In genomic region chr14:62692490-62693106, GRCh38 we compare ENCODE assay signal across 14 cellular contexts.
DNase-seq lines count a peak whose midpoint lies in the region; ATAC-seq, FAIRE-seq and TF ChIP-seq lines count a peak whose summit lies in the region.
"Had no signal": no experiment of that assay in that cellular context is flagged by ENCODE, and none has a peak within 500 bp of the region (broad histone marks: within the 10 kb centered on the region; RNA-seq: fewer than 3 reads in every experiment).

No MANE protein-coding gene starts in this region.

- H3K27me3 ChIP-seq in astrocyte (ENCODE audit: insufficient read depth, low read length): no peaks in the 10 kb centered on the region
- no peaks in the 10 kb centered on the region for H3K27me3 ChIP-seq in foreskin keratinocyte
- no peaks in the 10 kb centered on the region for H3K27me3 ChIP-seq in skeletal muscle tissue (ENCODE audit: control insufficient read depth in 3 of 3, insufficient read depth in 3 of 3, low read length in 3 of 3)

- POLR2A ChIA-PET in HEK293 (lab: Yijun Ruan, JAX): no interaction called here

- peak overlapping the region; percentile 98 for H3K27ac Mint-ChIP-seq in astrocyte (ENCODE audit: unreplicated experiment)
- H3K27ac Mint-ChIP-seq: activated naive CD8-positive, alpha-beta T cell; CD4-positive, CD25-positive, alpha-beta regulatory T cell; stimulated activated naive B cell treated with anti-CD40 and anti-IgM and Interleukin-4, amounts not matched to agents 10 μg/mL and 1 μg/mL and 100 μg/mL, for 72 hours had no signal

- no peak overlapping the region for H3K4me3 ChIP-seq in HEK293 (ENCODE audit: low read depth, low read length)
- no peak overlapping the region for H3K4me3 ChIP-seq in astrocyte (ENCODE audit: insufficient read depth, low read depth, low read length)
- no peak overlapping the region for H3K4me3 ChIP-seq in skeletal muscle tissue (ENCODE audit: low read length in 3 of 3)

- FAIRE-seq in astrocyte (lab: Jason Lieb, UNC): no peak
- FAIRE-seq: G401.6 had no signal

- CTCF ChIA-PET in HEK293 (lab: Yijun Ruan, JAX): no interaction called here

- ATAC-seq in foreskin keratinocyte (no peak), HG02571 (IDR thresholded peaks at IDR 0.05; ENCODE audit: unreplicated experiment) (no peak), GM19397 (IDR thresholded peaks at IDR 0.05; ENCODE audit: unreplicated experiment) (no peak), HG02981 (IDR thresholded peaks at IDR 0.05; ENCODE audit: unreplicated experiment) (no peak)
- ATAC-seq: activated CD4-positive, CD25-positive, alpha-beta regulatory T cell treated with anti-CD3 and anti-CD28 coated beads, Interleukin-2, amount 50 U/mL, for 24 hours; stimulated activated naive B cell treated with anti-CD40 and anti-IgM and Interleukin-4, amounts not matched to agents 10 μg/mL and 1 μg/mL and 100 μg/mL, for 72 hours had no signal

- DNase-seq in astrocyte (ENCODE audit: low read depth) (peak; percentile 68), foreskin keratinocyte (peak in 1 of 2 donors; percentile 40), NOMO-1 (lab: John Stamatoyannopoulos, UW; ENCODE audit: unreplicated experiment in 2 of 2) (no peak)
- DNase-seq: activated CD8-positive, alpha-beta memory T cell treated with anti-CD3 and anti-CD28 coated beads, Interleukin-2, amount 50 U/mL, for 48 hours; CD4-positive, CD25-positive, alpha-beta regulatory T cell; stimulated activated naive B cell treated with anti-CD40 and anti-IgM and Interleukin-4, amounts not matched to agents 10 μg/mL and 1 μg/mL and 100 μg/mL, for 72 hours had no signal

- peak overlapping the region; percentile 23 for H2AFZ ChIP-seq in astrocyte (ENCODE audit: low read depth, low read length)

- no peaks in the 10 kb centered on the region for H3K79me2 ChIP-seq in astrocyte (ENCODE audit: insufficient read depth, low read length)

- TF ChIP-seq CTCF in HEK293 (tag by site-specific recombination; IDR thresholded peaks at IDR 0.05) (no peak), astrocyte (IDR thresholded peaks at IDR 0.05; ENCODE audit: insufficient read depth, low read depth, low read length) (no peak), foreskin keratinocyte (conservative IDR thresholded peaks at IDR 0.05) (no peak)

- H3K4me2 ChIP-seq in astrocyte (ENCODE audit: low read length): peak overlapping the region; percentile 62

- H4K20me1 ChIP-seq in astrocyte (ENCODE audit: insufficient read depth, low read length): no peaks in the 10 kb centered on the region

- no peaks in the 10 kb centered on the region for H3K36me3 ChIP-seq in HEK293 (ENCODE audit: control insufficient read depth in 2 of 2, insufficient read depth in 1 of 2, low read length in 2 of 2)
- H3K36me3 ChIP-seq in astrocyte (ENCODE audit: insufficient read depth, low read length): no peaks in the 10 kb centered on the region
- H3K36me3 ChIP-seq in skeletal muscle tissue (ENCODE audit: control insufficient read depth in 3 of 3, insufficient read depth in 3 of 3, low read length in 3 of 3): no peaks in the 10 kb centered on the region

- H3K27ac ChIP-seq in HEK293 (ENCODE audit: extremely low read depth, low read depth, low read length) (no peak overlapping the region), astrocyte (ENCODE audit: low read depth, low read length) (peak overlapping the region; percentile 89), foreskin keratinocyte (peak overlapping the region; percentile 92), skeletal muscle tissue (ENCODE audit: low read depth, low read length) (peak overlapping the region; percentile 3)

- H3K9me3 Mint-ChIP-seq in astrocyte (ENCODE audit: unreplicated experiment): peaks cover 2% of the 10 kb centered on the region

- peak overlapping the region; percentile 24 for H3K4me3 Mint-ChIP-seq in astrocyte (ENCODE audit: unreplicated experiment)
- H3K4me3 Mint-ChIP-seq: activated naive CD8-positive, alpha-beta T cell; CD4-positive, CD25-positive, alpha-beta regulatory T cell; stimulated activated naive B cell treated with anti-CD40 and anti-IgM and Interleukin-4, amounts not matched to agents 10 μg/mL and 1 μg/mL and 100 μg/mL, for 72 hours had no signal

- H3K27me3 Mint-ChIP-seq in astrocyte (ENCODE audit: low read depth, unreplicated experiment): no peaks in the 10 kb centered on the region
- H3K27me3 Mint-ChIP-seq: activated naive CD8-positive, alpha-beta T cell; CD4-positive, CD25-positive, alpha-beta regulatory T cell; stimulated activated naive B cell treated with anti-CD40 and anti-IgM and Interleukin-4, amounts not matched to agents 10 μg/mL and 1 μg/mL and 100 μg/mL, for 72 hours had no signal

- no peaks in the 10 kb centered on the region for H3K9me3 ChIP-seq in HEK293 (ENCODE audit: control insufficient read depth, insufficient read depth, low read depth, low read length)
- H3K9me3 ChIP-seq in astrocyte (ENCODE audit: insufficient read depth, low read depth, low read length): no peaks in the 10 kb centered on the region
- H3K9me3 ChIP-seq in skeletal muscle tissue (ENCODE audit: control insufficient read depth in 3 of 3, low read length in 3 of 3): no peaks in the 10 kb centered on the region

- H3K36me3 Mint-ChIP-seq in astrocyte (ENCODE audit: low read depth, unreplicated experiment): no peaks in the 10 kb centered on the region
- H3K36me3 Mint-ChIP-seq: activated naive CD8-positive, alpha-beta T cell; CD4-positive, CD25-positive, alpha-beta regulatory T cell; stimulated activated naive B cell treated with anti-CD40 and anti-IgM and Interleukin-4, amounts not matched to agents 10 μg/mL and 1 μg/mL and 100 μg/mL, for 72 hours had no signal

- H3K9ac ChIP-seq in astrocyte (ENCODE audit: low read length) (peak overlapping the region; percentile 54), skeletal muscle tissue (ENCODE audit: low read depth in 1 of 3, low read length in 3 of 3) (no peak overlapping the region)

- H3K4me1 Mint-ChIP-seq in astrocyte (ENCODE audit: low read depth, unreplicated experiment): peaks cover 31% of the 10 kb centered on the region
- H3K4me1 Mint-ChIP-seq: CD4-positive, CD25-positive, alpha-beta regulatory T cell; stimulated activated naive B cell treated with anti-CD40 and anti-IgM and Interleukin-4, amounts not matched to agents 10 μg/mL and 1 μg/mL and 100 μg/mL, for 72 hours had no signal

- H3K4me1 ChIP-seq in HEK293 (ENCODE audit: control insufficient read depth, insufficient read depth, low read length) (no peaks in the 10 kb centered on the region), astrocyte (ENCODE audit: insufficient read depth, low read length) (peaks cover 23% of the 10 kb centered on the region), foreskin keratinocyte (peaks cover 27% of the 10 kb centered on the region), skeletal muscle tissue (ENCODE audit: control insufficient read depth in 3 of 3, insufficient read depth in 3 of 3, low read length in 3 of 3) (no peaks in the 10 kb centered on the region)

TF ChIP-seq in HEK293, 187 proteins besides CTCF, POLR2A, EP300 and RAD21:
- TF ChIP-seq TRIM28 (IDR thresholded peaks at IDR 0.05; ENCODE audit: borderline replicate concordance, low read length): peak; percentile 5; the same call in 1 of the 2 replicates
- TF ChIP-seq OSR2 (tag by site-specific recombination; IDR thresholded peaks at IDR 0.05): no peak
TF ChIP-seq in HEK293: peak in this region for 1.
